Comparison of ENCODE assay signal across 8 cellular contexts in genomic region chr9:5442400-5443011, GRCh38. TPM values are rescaled to one million over a fixed set of nuclear protein-coding genes. Genes with fewer than 3 reads are reported as not detected.
DNase-seq lines count a peak whose midpoint lies in the region; ATAC-seq and TF ChIP-seq lines count a peak whose summit lies in the region.

No MANE protein-coding gene starts in this region.

- no peaks in the 10 kb centered on the region for H3K36me3 Mint-ChIP-seq in natural killer cell
- no peaks in the 10 kb centered on the region for H3K36me3 Mint-ChIP-seq in natural killer cell treated with Interleukin-12 subunit alpha and Interleukin-12 subunit beta and Interleukin-15 and Interleukin-18, amount 100 ng/mL, for 72 hours
- no peaks in the 10 kb centered on the region for H3K36me3 Mint-ChIP-seq in stimulated activated naive B cell treated with anti-CD40 and anti-IgM and Interleukin-4, amounts not matched to agents 10 μg/mL and 1 μg/mL and 100 μg/mL, for 72 hours

- H3K27ac ChIP-seq in VCaP: no peak overlapping the region

- H3K4me3 Mint-ChIP-seq in natural killer cell: no peak overlapping the region
- H3K4me3 Mint-ChIP-seq in natural killer cell treated with Interleukin-12 subunit alpha and Interleukin-12 subunit beta and Interleukin-15 and Interleukin-18, amount 100 ng/mL, for 72 hours: no peak overlapping the region
- no peak overlapping the region for H3K4me3 Mint-ChIP-seq in stimulated activated naive B cell treated with anti-CD40 and anti-IgM and Interleukin-4, amounts not matched to agents 10 μg/mL and 1 μg/mL and 100 μg/mL, for 72 hours

- H3K27me3 Mint-ChIP-seq in natural killer cell (ENCODE audit: low read depth in 2 of 2): peaks cover 0 to 4% of the 10 kb centered on the region in 2 donors
- no peaks in the 10 kb centered on the region for H3K27me3 Mint-ChIP-seq in natural killer cell treated with Interleukin-12 subunit alpha and Interleukin-12 subunit beta and Interleukin-15 and Interleukin-18, amount 100 ng/mL, for 72 hours
- no peaks in the 10 kb centered on the region for H3K27me3 Mint-ChIP-seq in stimulated activated naive B cell treated with anti-CD40 and anti-IgM and Interleukin-4, amounts not matched to agents 10 μg/mL and 1 μg/mL and 100 μg/mL, for 72 hours

- H3K27ac Mint-ChIP-seq in natural killer cell: no peak overlapping the region
- peak overlapping the region in 1 of 2 donors; percentile 46 for H3K27ac Mint-ChIP-seq in natural killer cell treated with Interleukin-12 subunit alpha and Interleukin-12 subunit beta and Interleukin-15 and Interleukin-18, amount 100 ng/mL, for 72 hours
- no peak overlapping the region for H3K27ac Mint-ChIP-seq in stimulated activated naive B cell treated with anti-CD40 and anti-IgM and Interleukin-4, amounts not matched to agents 10 μg/mL and 1 μg/mL and 100 μg/mL, for 72 hours

- no peaks in the 10 kb centered on the region for H3K9me3 Mint-ChIP-seq in natural killer cell
- peaks cover 3% of the 10 kb centered on the region for H3K9me3 Mint-ChIP-seq in natural killer cell treated with Interleukin-12 subunit alpha and Interleukin-12 subunit beta and Interleukin-15 and Interleukin-18, amount 100 ng/mL, for 72 hours
- H3K9me3 Mint-ChIP-seq in stimulated activated naive B cell treated with anti-CD40 and anti-IgM and Interleukin-4, amounts not matched to agents 10 μg/mL and 1 μg/mL and 100 μg/mL, for 72 hours: peaks cover 0 to 2% of the 10 kb centered on the region in 2 donors

- intact Hi-C loops in natural killer cell (cut with micrococcal nuclease): loop anchor here (5.0 kb wide), 1 partner anchor 255 kb away; the partner anchor contains the start of gene INSL6
- intact Hi-C loops in head of caudate nucleus (cut with DNase I): loop anchor here (5.0 to 10.0 kb wide), 2 partner anchors 255 to 678 kb away; partner anchors contain the start of gene INSL6
- intact Hi-C loops in left ventricle myocardium superior (cut with micrococcal nuclease): loop anchor here (10.0 kb wide), 1 partner anchor 258 kb away; the partner anchor contains the start of gene INSL6

- no peak for ATAC-seq in natural killer cell
- ATAC-seq in natural killer cell treated with Interleukin-12 subunit alpha and Interleukin-12 subunit beta and Interleukin-15 and Interleukin-18, amount 100 ng/mL, for 72 hours: no peak
- ATAC-seq in stimulated activated naive B cell treated with anti-CD40 and anti-IgM and Interleukin-4, amounts not matched to agents 10 μg/mL and 1 μg/mL and 100 μg/mL, for 72 hours (replicated peaks): no peak
- ATAC-seq in left ventricle myocardium superior: no peak

- DNase-seq in natural killer cell (no peak), NCI-H146 (lab: John Stamatoyannopoulos, UW) (peak; percentile 51), head of caudate nucleus (peak in 24 of 42 donors; percentile 28 to 79 (median 54)), activated gamma-delta T cell (lab: John Stamatoyannopoulos, UW) (no peak), left ventricle myocardium superior (no peak)
- no peak for DNase-seq in natural killer cell treated with Interleukin-12 subunit alpha and Interleukin-12 subunit beta and Interleukin-15 and Interleukin-18, amount 100 ng/mL, for 72 hours (ENCODE audit: low spot score)
- DNase-seq in stimulated activated naive B cell treated with anti-CD40 and anti-IgM and Interleukin-4, amounts not matched to agents 10 μg/mL and 1 μg/mL and 100 μg/mL, for 72 hours: peak; percentile 24

- peak; percentile 57 for TF ChIP-seq CTCF in natural killer cell (IDR thresholded peaks at IDR 0.05)
- TF ChIP-seq CTCF in VCaP (conservative IDR thresholded peaks at IDR 0.05): peak; percentile 84

- H3K4me1 Mint-ChIP-seq in natural killer cell: peaks cover 9 to 11% of the 10 kb centered on the region in 2 donors
- H3K4me1 Mint-ChIP-seq in natural killer cell treated with Interleukin-12 subunit alpha and Interleukin-12 subunit beta and Interleukin-15 and Interleukin-18, amount 100 ng/mL, for 72 hours (ENCODE audit: low read depth in 2 of 2): peaks cover 62 to 68% of the 10 kb centered on the region in 2 donors
- peaks cover 31 to 44% of the 10 kb centered on the region in 2 donors for H3K4me1 Mint-ChIP-seq in stimulated activated naive B cell treated with anti-CD40 and anti-IgM and Interleukin-4, amounts not matched to agents 10 μg/mL and 1 μg/mL and 100 μg/mL, for 72 hours

RNA-seq across cellular contexts. Expression of gene PLGRKT, which starts 4.8 kb away (rescaled TPM):
- total RNA-seq in natural killer cell (10 to 100 TPM; 14.7 to 17.8 (median 17.3) TPM), left ventricle myocardium superior (41.6 TPM)
- total RNA-seq in natural killer cell treated with Interleukin-12 subunit alpha and Interleukin-12 subunit beta and Interleukin-15 and Interleukin-18, amount 100 ng/mL, for 72 hours: 10 to 100 TPM; 30.7 to 47.4 TPM

RNA-seq across cellular contexts. Expression of gene CD274, which starts 7.8 kb away (rescaled TPM):
- total RNA-seq in natural killer cell (1 to 10 TPM; 4.9 to 7.2 (median 6.0) TPM), left ventricle myocardium superior (10.9 TPM)
- total RNA-seq in natural killer cell treated with Interleukin-12 subunit alpha and Interleukin-12 subunit beta and Interleukin-15 and Interleukin-18, amount 100 ng/mL, for 72 hours: 100 to 1,000 TPM in 1 of 2 donors, 10 to 100 TPM in 1; 97.1 to 242 TPM

Comparison
In these comparisons a context has a peak if more than half of its experiments do, and no peak if none do; other contexts are left out.
1. DNase-seq: peak in NCI-H146 (single experiment), head of caudate nucleus (24 of 42) and stimulated activated naive B cell treated with anti-CD40 and anti-IgM and Interleukin-4, amounts not matched to agents 10 μg/mL and 1 μg/mL and 100 μg/mL, for 72 hours (single experiment); none in natural killer cell (single experiment), natural killer cell treated with Interleukin-12 subunit alpha and Interleukin-12 subunit beta and Interleukin-15 and Interleukin-18, amount 100 ng/mL, for 72 hours (single experiment), activated gamma-delta T cell (single experiment) and left ventricle myocardium superior (single experiment).